8 cellular contexts compared by ENCODE assay signal in the genomic region with DNA sequence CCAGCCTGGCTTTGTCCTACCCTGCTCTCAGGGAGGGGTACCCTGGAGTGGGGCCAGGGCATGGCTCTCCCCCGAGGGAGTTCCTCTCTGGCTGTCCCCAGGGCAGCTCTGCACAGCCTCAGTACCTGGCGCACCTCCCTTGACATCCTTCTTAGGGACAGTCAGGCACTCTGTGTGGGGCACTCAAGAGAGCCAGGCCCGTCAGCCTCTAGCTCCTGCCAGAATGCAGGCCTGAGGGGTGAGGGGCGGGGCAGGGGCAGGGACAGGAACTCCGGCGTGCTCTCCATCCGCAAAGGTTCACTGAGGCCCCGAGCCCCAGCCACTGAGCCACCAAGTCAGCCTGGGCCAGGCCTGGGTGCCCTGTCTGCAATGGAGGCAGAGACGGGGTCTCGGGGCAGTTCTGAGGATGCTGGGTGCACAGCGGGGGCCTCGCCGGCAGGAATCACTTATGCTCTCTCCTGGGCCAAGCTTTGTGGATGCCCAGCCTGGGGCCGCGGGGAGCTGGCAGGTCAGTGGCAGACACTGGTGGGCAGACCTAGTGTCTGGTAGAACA. TPM values are rescaled to one million over a fixed set of nuclear protein-coding genes. Genes with fewer than 3 reads are reported as not detected.
A peak's percentile ranks its signal among the peaks of the same experiment; 100 is the strongest.
DNase-seq lines count a peak whose midpoint lies in the region; ATAC-seq and TF ChIP-seq lines count a peak whose summit lies in the region.

No MANE protein-coding gene starts in this region.

- H3K27ac ChIP-seq in RWPE1 (peak overlapping the region; percentile 93), heart left ventricle (peak overlapping the region; percentile 3 to 91 (median 68)), stomach (peak overlapping the region; percentile 76 to 88 (median 79))

- no peaks in the 10 kb centered on the region for H3K9me3 ChIP-seq in heart left ventricle
- peaks cover 0 to 5% (median 0%) of the 10 kb centered on the region in 4 donors for H3K9me3 ChIP-seq in stomach

- peaks cover 11% of the 10 kb centered on the region for H3K4me1 Mint-ChIP-seq in Calu3 (ENCODE audit: low read depth, unreplicated experiment)

- H3K36me3 ChIP-seq in heart left ventricle (peaks cover 0 to 21% (median 14%) of the 10 kb centered on the region in 9 donors), stomach (peaks cover 0 to 35% (median 19%) of the 10 kb centered on the region in 4 donors)

- H3K27me3 ChIP-seq in heart left ventricle (no peaks in the 10 kb centered on the region), stomach (no peaks in the 10 kb centered on the region)

- 25 to 57% (median 52%) methylated on average over 2 to 15 of the region's 15 CpGs for WGBS in heart left ventricle, 4 donors
- WGBS in stomach, 5 donors = 52 to 70% (median 54%) methylated on average over 9 to 15 of the region's 15 CpGs

- TF ChIP-seq CTCF in Calu3 (IDR thresholded peaks at IDR 0.05; ENCODE audit: unreplicated experiment) (no peak), RWPE1 (conservative IDR thresholded peaks at IDR 0.05; ENCODE audit: low read depth) (no peak), heart left ventricle (IDR thresholded peaks at IDR 0.05) (no peak), stomach (IDR thresholded peaks at IDR 0.05) (no peak)

- peak overlapping the region; percentile 65 for H3K4me3 Mint-ChIP-seq in Calu3 (ENCODE audit: low read depth, unreplicated experiment)

- no TSS peak for BruUV-seq in Calu3 (replicated peaks; lab: Mats Ljungman, UMichigan)

- POLR2A ChIA-PET in RWPE1 (lab: Yijun Ruan, JAX; ENCODE audit: low non-redundant PET) = no interaction called here

- H3K27ac Mint-ChIP-seq in Calu3 (ENCODE audit: unreplicated experiment) = peak overlapping the region; percentile 87

- H3K27me3 Mint-ChIP-seq in Calu3 (ENCODE audit: unreplicated experiment) = no peaks in the 10 kb centered on the region

- no peak for DNase-seq in Calu3
- no peak for DNase-seq in RWPE1 (ENCODE audit: low spot score)
- peak in 1 of 5 donors; percentile 57 for DNase-seq in heart left ventricle
- DNase-seq in stomach = no peak
- DNase-seq in HCEC 1CT = no peak
- DNase-seq in OCI-M2 (lab: John Stamatoyannopoulos, UW; ENCODE audit: unreplicated experiment) = no peak

- peaks cover under 1% of the 10 kb centered on the region for H3K36me3 Mint-ChIP-seq in Calu3 (ENCODE audit: insufficient read depth, unreplicated experiment)

- peak; percentile 8 for ATAC-seq in GM21529 (IDR thresholded peaks at IDR 0.05; ENCODE audit: unreplicated experiment)
- peak in 3 of 4 donors; percentile 9 to 13 (median 13) for ATAC-seq in heart left ventricle
- no peak for ATAC-seq in HG02610 (IDR thresholded peaks at IDR 0.05; ENCODE audit: unreplicated experiment)

- peak overlapping the region in 9 of 12 donors; percentile 42 to 67 (median 58) for H3K4me3 ChIP-seq in heart left ventricle
- H3K4me3 ChIP-seq in stomach = peak overlapping the region; percentile 43 to 52 (median 50)

- no peaks in the 10 kb centered on the region for H3K9me3 Mint-ChIP-seq in Calu3 (ENCODE audit: low read depth, unreplicated experiment)

- intact Hi-C loops in Calu3 (cut with micrococcal nuclease; ENCODE audit: unreplicated experiment) = no loop called here
- intact Hi-C loops in heart left ventricle (cut with DNase I) = loop anchor here in 3 of 10 donors (2.0 to 10.0 kb wide), 2 partner anchors 81 kb away; partner anchors contain the start of gene EIF4H (in 3 of the 3)
- intact Hi-C loops in stomach (cut with DNase I; ENCODE audit: low total_unique reads) = no loop called here

- no peak for TF ChIP-seq EP300 in stomach (IDR thresholded peaks at IDR 0.05)

- CTCF ChIA-PET in Calu3 (lab: Charles Lee) = interaction anchor here (0.5 to 2.0 kb wide), 3 partner anchors 10 to 31 kb away, joined by 3 to 5 read pairs (median 3); partner anchors contain the start of gene LIMK1
- CTCF ChIA-PET in RWPE1 (lab: Yijun Ruan, JAX) = interaction anchor here (0.6 to 0.7 kb wide), 2 partner anchors 26 to 95 kb away, joined by 3 read pairs; no protein-coding TSS in a partner anchor

- H3K4me1 ChIP-seq in heart left ventricle = peaks cover 2 to 35% (median 29%) of the 10 kb centered on the region in 12 donors
- peaks cover 28 to 37% (median 34%) of the 10 kb centered on the region in 4 donors for H3K4me1 ChIP-seq in stomach

- TF ChIP-seq POLR2A in heart left ventricle (IDR thresholded peaks at IDR 0.05) (no peak), stomach (IDR thresholded peaks at IDR 0.05) (no peak)

RNA-seq across cellular contexts. Expression of gene LIMK1, which starts 10.1 kb away (rescaled TPM):
- total RNA-seq in Calu3 (2022) (32.2 and 34.4 TPM in 2 replicates), heart left ventricle (10 to 100 TPM in 7 of 9 donors, 1 to 10 TPM in 2; 9.3 to 23.2 (median 11.6) TPM), stomach (10 to 100 TPM in 3 of 5 donors, 1 to 10 TPM in 2; 2.9 to 21.0 (median 10.1) TPM)
- polyA plus RNA-seq in heart left ventricle (1 to 10 TPM; 6.3 to 9.3 TPM), stomach (10 to 100 TPM in 1 of 3 donors, 1 to 10 TPM in 2; 6.0 to 26.6 (median 7.2) TPM)
